ENCODE assay signal across 2 cellular contexts in the genomic region with DNA sequence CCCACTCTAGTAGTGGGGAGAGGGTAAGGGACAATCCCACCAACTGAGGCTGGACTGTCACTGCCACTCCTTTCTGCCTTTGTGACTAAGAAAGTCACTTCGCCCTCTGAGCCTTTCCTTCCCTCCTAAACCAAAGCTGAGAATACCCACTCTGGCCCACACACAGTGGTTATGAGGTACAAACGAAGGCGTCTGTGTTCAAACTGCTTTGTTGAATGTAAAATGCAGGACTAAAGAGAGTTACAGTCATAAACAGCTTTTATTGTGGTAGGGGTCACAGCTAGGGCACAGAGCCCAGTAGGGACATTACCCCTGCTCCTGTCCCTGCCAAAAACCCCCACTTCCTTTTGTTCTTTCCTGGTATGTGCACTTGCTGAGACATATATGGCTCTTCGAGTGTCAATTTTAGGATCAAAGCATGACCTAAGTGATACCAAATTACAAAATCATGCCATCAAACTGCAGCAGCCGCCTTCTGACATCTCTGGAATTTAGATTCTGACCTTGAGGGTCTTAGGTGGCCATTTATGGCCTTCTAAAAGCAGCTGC.
TF ChIP-seq lines count a peak whose summit lies in the region.

No MANE protein-coding gene starts in this region.

TF ChIP-seq in GM23338, 12 proteins besides CTCF, POLR2A, EP300 and RAD21 (continued from another document):
- TF ChIP-seq STAT1 (IDR thresholded peaks at IDR 0.05; ENCODE audit: unreplicated experiment) (no peak), NANOG (IDR thresholded peaks at IDR 0.05; ENCODE audit: borderline replicate concordance) (no peak), ZNF331 (CRISPR knock-in tag; IDR thresholded peaks at IDR 0.05; ENCODE audit: low read depth) (no peak), JUNB (IDR thresholded peaks at IDR 0.05; ENCODE audit: unreplicated experiment) (no peak), EZH2phosphoT487 (IDR thresholded peaks at IDR 0.05; ENCODE audit: unreplicated experiment) (no peak)
- TF ChIP-seq, protein P1, sequence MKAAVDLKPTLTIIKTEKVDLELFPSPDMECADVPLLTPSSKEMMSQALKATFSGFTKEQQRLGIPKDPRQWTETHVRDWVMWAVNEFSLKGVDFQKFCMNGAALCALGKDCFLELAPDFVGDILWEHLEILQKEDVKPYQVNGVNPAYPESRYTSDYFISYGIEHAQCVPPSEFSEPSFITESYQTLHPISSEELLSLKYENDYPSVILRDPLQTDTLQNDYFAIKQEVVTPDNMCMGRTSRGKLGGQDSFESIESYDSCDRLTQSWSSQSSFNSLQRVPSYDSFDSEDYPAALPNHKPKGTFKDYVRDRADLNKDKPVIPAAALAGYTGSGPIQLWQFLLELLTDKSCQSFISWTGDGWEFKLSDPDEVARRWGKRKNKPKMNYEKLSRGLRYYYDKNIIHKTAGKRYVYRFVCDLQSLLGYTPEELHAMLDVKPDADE (IDR thresholded peaks at IDR 0.05) = no peak
- TF ChIP-seq, protein P2, sequence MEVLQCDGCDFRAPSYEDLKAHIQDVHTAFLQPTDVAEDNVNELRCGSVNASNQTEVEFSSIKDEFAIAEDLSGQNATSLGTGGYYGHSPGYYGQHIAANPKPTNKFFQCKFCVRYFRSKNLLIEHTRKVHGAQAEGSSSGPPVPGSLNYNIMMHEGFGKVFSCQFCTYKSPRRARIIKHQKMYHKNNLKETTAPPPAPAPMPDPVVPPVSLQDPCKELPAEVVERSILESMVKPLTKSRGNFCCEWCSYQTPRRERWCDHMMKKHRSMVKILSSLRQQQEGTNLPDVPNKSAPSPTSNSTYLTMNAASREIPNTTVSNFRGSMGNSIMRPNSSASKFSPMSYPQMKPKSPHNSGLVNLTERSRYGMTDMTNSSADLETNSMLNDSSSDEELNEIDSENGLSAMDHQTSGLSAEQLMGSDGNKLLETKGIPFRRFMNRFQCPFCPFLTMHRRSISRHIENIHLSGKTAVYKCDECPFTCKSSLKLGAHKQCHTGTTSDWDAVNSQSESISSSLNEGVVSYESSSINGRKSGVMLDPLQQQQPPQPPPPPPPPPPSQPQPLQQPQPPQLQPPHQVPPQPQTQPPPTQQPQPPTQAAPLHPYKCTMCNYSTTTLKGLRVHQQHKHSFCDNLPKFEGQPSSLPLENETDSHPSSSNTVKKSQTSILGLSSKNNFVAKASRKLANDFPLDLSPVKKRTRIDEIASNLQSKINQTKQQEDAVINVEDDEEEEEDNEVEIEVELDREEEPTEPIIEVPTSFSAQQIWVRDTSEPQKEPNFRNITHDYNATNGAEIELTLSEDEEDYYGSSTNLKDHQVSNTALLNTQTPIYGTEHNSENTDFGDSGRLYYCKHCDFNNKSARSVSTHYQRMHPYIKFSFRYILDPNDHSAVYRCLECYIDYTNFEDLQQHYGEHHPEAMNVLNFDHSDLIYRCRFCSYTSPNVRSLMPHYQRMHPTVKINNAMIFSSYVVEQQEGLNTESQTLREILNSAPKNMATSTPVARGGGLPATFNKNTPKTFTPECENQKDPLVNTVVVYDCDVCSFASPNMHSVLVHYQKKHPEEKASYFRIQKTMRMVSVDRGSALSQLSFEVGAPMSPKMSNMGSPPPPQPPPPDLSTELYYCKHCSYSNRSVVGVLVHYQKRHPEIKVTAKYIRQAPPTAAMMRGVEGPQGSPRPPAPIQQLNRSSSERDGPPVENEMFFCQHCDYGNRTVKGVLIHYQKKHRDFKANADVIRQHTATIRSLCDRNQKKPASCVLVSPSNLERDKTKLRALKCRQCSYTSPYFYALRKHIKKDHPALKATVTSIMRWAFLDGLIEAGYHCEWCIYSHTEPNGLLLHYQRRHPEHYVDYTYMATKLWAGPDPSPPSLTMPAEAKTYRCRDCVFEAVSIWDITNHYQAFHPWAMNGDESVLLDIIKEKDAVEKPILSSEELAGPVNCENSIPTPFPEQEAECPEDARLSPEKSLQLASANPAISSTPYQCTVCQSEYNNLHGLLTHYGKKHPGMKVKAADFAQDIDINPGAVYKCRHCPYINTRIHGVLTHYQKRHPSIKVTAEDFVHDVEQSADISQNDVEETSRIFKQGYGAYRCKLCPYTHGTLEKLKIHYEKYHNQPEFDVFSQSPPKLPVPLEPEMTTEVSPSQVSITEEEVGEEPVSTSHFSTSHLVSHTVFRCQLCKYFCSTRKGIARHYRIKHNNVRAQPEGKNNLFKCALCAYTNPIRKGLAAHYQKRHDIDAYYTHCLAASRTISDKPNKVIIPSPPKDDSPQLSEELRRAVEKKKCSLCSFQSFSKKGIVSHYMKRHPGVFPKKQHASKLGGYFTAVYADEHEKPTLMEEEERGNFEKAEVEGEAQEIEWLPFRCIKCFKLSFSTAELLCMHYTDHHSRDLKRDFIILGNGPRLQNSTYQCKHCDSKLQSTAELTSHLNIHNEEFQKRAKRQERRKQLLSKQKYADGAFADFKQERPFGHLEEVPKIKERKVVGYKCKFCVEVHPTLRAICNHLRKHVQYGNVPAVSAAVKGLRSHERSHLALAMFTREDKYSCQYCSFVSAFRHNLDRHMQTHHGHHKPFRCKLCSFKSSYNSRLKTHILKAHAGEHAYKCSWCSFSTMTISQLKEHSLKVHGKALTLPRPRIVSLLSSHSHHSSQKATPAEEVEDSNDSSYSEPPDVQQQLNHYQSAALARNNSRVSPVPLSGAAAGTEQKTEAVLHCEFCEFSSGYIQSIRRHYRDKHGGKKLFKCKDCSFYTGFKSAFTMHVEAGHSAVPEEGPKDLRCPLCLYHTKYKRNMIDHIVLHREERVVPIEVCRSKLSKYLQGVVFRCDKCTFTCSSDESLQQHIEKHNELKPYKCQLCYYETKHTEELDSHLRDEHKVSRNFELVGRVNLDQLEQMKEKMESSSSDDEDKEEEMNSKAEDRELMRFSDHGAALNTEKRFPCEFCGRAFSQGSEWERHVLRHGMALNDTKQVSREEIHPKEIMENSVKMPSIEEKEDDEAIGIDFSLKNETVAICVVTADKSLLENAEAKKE (CRISPR knock-in tag; IDR thresholded peaks at IDR 0.05) = no peak

TF ChIP-seq in K562, 482 proteins besides CTCF, POLR2A, EP300 and RAD21:
- no peak for TF ChIP-seq RCOR1 (IDR thresholded peaks at IDR 0.05; ENCODE audit: borderline replicate concordance in 1 of 2, low read depth in 2 of 2, low read length in 2 of 2)
- TF ChIP-seq, protein P3, sequence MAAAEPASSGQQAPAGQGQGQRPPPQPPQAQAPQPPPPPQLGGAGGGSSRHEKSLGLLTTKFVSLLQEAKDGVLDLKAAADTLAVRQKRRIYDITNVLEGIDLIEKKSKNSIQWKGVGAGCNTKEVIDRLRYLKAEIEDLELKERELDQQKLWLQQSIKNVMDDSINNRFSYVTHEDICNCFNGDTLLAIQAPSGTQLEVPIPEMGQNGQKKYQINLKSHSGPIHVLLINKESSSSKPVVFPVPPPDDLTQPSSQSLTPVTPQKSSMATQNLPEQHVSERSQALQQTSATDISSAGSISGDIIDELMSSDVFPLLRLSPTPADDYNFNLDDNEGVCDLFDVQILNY (CRISPR knock-in tag; IDR thresholded peaks at IDR 0.05) = 0 out of 2 replicates have a peak, but pooled peaks have one; percentile 26
